Comparison of ENCODE assay signal across 1 cellular context in genomic region chr5:130992621-130993020, GRCh38.
TF ChIP-seq lines count a peak whose summit lies in the region.

No MANE protein-coding gene starts in this region.

TF ChIP-seq in H1, 55 proteins besides CTCF, POLR2A, EP300 and RAD21 (continued from another document):
- TF ChIP-seq ATF3 (IDR thresholded peaks at IDR 0.05; ENCODE audit: insufficient read depth, low read depth, low read length) (no peak), SIX5 (IDR thresholded peaks at IDR 0.05; ENCODE audit: low read depth, low read length) (no peak), SIN3A (conservative IDR thresholded peaks at IDR 0.05 in 1 of 2, IDR thresholded peaks at IDR 0.05 in 1 of 2; ENCODE audit: low read depth in 1 of 2, low read length in 2 of 2) (no peak), RBBP5 (IDR thresholded peaks at IDR 0.05; ENCODE audit: borderline replicate concordance, low read depth, low read length) (no peak), SUZ12 (IDR thresholded peaks at IDR 0.05; ENCODE audit: low read length) (no peak), SRF (IDR thresholded peaks at IDR 0.05; ENCODE audit: low read depth, low read length) (no peak), SP4 (IDR thresholded peaks at IDR 0.05; ENCODE audit: low read length) (no peak), TEAD4 (IDR thresholded peaks at IDR 0.05; ENCODE audit: low read depth, low read length) (no peak), TAF7 (optimal IDR thresholded peaks at IDR 0.05; ENCODE audit: borderline replicate concordance, low read depth, low read length) (no peak), HDAC6 (IDR thresholded peaks at IDR 0.05; ENCODE audit: low read depth, low read length) (no peak), NRF1 (IDR thresholded peaks at IDR 0.05; ENCODE audit: low read depth, low read length) (no peak), CREB1 (IDR thresholded peaks at IDR 0.05) (no peak)
TF ChIP-seq in H1: peak in this region for 0.
